In genomic region chr6:30898750-30899360, GRCh38 we compare ENCODE assay signal across 25 cellular contexts. TPM values are rescaled to one million over a fixed set of nuclear protein-coding genes. Genes with fewer than 3 reads are reported as not detected.
"Had no signal": no experiment of that assay in that cellular context is flagged by ENCODE, and none has a peak within 500 bp of the region (broad histone marks: within the 10 kb centered on the region; RNA-seq: fewer than 3 reads in every experiment).

No MANE protein-coding gene starts in this region.

- H3K4me3 ChIP-seq: esophagus muscularis mucosa, gastrocnemius medialis, mucosa of descending colon, ovary, right atrium auricular region, tibial artery, upper lobe of left lung, vagina had no signal

- FAIRE-seq: keratinocyte, small intestine had no signal

- DNase-seq: effector memory CD8-positive, alpha-beta T cell; gastrocnemius medialis; glutamatergic neuron; immature natural killer cell; left cardiac atrium; mammary epithelial cell; naive thymus-derived CD8-positive, alpha-beta T cell; ovary; small intestine; stimulated activated CD4-positive, alpha-beta T cell treated with anti-CD3 and anti-CD28 coated beads, Interleukin-2, amount 100 ng/mL, for 48 hours; stimulated activated naive CD8-positive, alpha-beta T cell treated with anti-CD3 and anti-CD28 coated beads, Interleukin-15, Interleukin-2, amounts not matched to agents 100 U/mL and 50 U/mL, for 24 hours; tibial artery; upper lobe of left lung had no signal

- H3K4me1 ChIP-seq: esophagus muscularis mucosa, gastrocnemius medialis, right atrium auricular region, tibial artery, upper lobe of left lung, vagina had no signal

- H3K27me3 ChIP-seq: esophagus muscularis mucosa, gastrocnemius medialis, ovary, right atrium auricular region, tibial artery, upper lobe of left lung, vagina had no signal

- ATAC-seq: effector memory CD8-positive, alpha-beta T cell; gastrocnemius medialis; left cardiac atrium; mucosa of descending colon; naive thymus-derived CD8-positive, alpha-beta T cell; stimulated activated naive CD8-positive, alpha-beta T cell treated with anti-CD3 and anti-CD28 coated beads, Interleukin-15, Interleukin-2, amounts not matched to agents 100 U/mL and 50 U/mL, for 24 hours had no signal

- H3K9me3 ChIP-seq: esophagus muscularis mucosa, gastrocnemius medialis, mucosa of descending colon, ovary, right atrium auricular region, tibial artery, upper lobe of left lung, vagina had no signal

- H3K36me3 ChIP-seq: ovary had no signal

- H3K27ac ChIP-seq: epithelial cell of prostate, esophagus muscularis mucosa, gastrocnemius medialis, ovary, right atrium auricular region, tibial artery, upper lobe of left lung, vagina had no signal

RNA-seq across cellular contexts. Expression of gene SFTA2, which starts 33.1 kb away (rescaled TPM):
- total RNA-seq: fibroblast of villous mesenchyme; gastrocnemius medialis; left cardiac atrium; liver; mammary epithelial cell; mesenteric fat pad; mucosa of descending colon; naive thymus-derived CD8-positive, alpha-beta T cell; neural crest cell; right atrium auricular region; temporal lobe; vagina had no signal
- polyA plus RNA-seq: immature natural killer cell, keratinocyte, mammary epithelial cell, ovary had no signal

RNA-seq across cellular contexts. Expression of gene MUCL3, which starts 41.9 kb away (rescaled TPM):
- total RNA-seq: esophagus muscularis mucosa; fibroblast of villous mesenchyme; gastrocnemius medialis; left cardiac atrium; mammary epithelial cell; mesenteric fat pad; naive thymus-derived CD8-positive, alpha-beta T cell; neural crest cell; posterior vena cava; right atrium auricular region; temporal lobe had no signal
- polyA plus RNA-seq: immature natural killer cell; keratinocyte; liver; naive thymus-derived CD8-positive, alpha-beta T cell; ovary had no signal
